ENCODE assay signal across 8 cellular contexts in genomic region chr2:86584164-86584913, GRCh38. TPM values are rescaled to one million over a fixed set of nuclear protein-coding genes. Genes with fewer than 3 reads are reported as not detected.
A peak's percentile ranks its signal among the peaks of the same experiment; 100 is the strongest.
DNase-seq lines count a peak whose midpoint lies in the region; ATAC-seq and TF ChIP-seq lines count a peak whose summit lies in the region.

No MANE protein-coding gene starts in this region.

- no peak overlapping the region for H3K27ac ChIP-seq in lower lobe of right lung

- no peaks in the 10 kb centered on the region for H3K9me3 ChIP-seq in lower lobe of right lung

- DNase-seq in GM12865 (ENCODE audit: low read depth) (peak; percentile 33), lower lobe of right lung (no peak), ureter (ENCODE audit: low spot score) (no peak), NCI-H2029 (lab: John Stamatoyannopoulos, UW) (no peak), iPS-NIHi11 (ENCODE audit: low spot score) (no peak)
- peak; percentile 31 for DNase-seq in activated CD4-positive, alpha-beta memory T cell treated with anti-CD3 and anti-CD28 coated beads for 36 hours
- no peak for DNase-seq in stimulated activated CD4-positive, alpha-beta T cell treated with anti-CD3 and anti-CD28 coated beads, Interleukin-12 subunit alpha, Interleukin-12 subunit beta, amount 100 ng/mL, for 4 hours

- peaks cover 6% of the 10 kb centered on the region for H3K4me1 ChIP-seq in lower lobe of right lung

- H3K4me3 ChIP-seq in GM12865 (ENCODE audit: low read depth, low read length) (no peak overlapping the region), lower lobe of right lung (no peak overlapping the region)

- H3K36me3 Mint-ChIP-seq in activated CD4-positive, alpha-beta memory T cell treated with anti-CD3 and anti-CD28 coated beads for 36 hours = no peaks in the 10 kb centered on the region

- H3K27me3 Mint-ChIP-seq in activated CD4-positive, alpha-beta memory T cell treated with anti-CD3 and anti-CD28 coated beads for 36 hours = no peaks in the 10 kb centered on the region

- no peaks in the 10 kb centered on the region for H3K27me3 ChIP-seq in lower lobe of right lung (ENCODE audit: low read depth)

- H3K36me3 ChIP-seq in lower lobe of right lung = no peaks in the 10 kb centered on the region

- intact Hi-C loops in activated CD4-positive, alpha-beta memory T cell treated with anti-CD3 and anti-CD28 coated beads for 36 hours (cut with micrococcal nuclease) = loop anchor here (1.0 to 5.0 kb wide), 4 partner anchors 22 to 142 kb away; partner anchors contain the start of genes CHMP3, KDM3A and RNF103
- intact Hi-C loops in lower lobe of right lung (cut with DNase I) = no loop called here

- peaks cover 17% of the 10 kb centered on the region for H3K4me1 Mint-ChIP-seq in activated CD4-positive, alpha-beta memory T cell treated with anti-CD3 and anti-CD28 coated beads for 36 hours (ENCODE audit: low read depth)

- CTCF ChIA-PET in activated CD4-positive, alpha-beta memory T cell treated with anti-CD3 and anti-CD28 coated beads for 36 hours (lab: Charles Lee) = interaction anchor here (0.8 to 1.0 kb wide), 2 partner anchors 35 to 66 kb away, joined by 3 read pairs; no protein-coding TSS in a partner anchor

- H3K27ac Mint-ChIP-seq in activated CD4-positive, alpha-beta memory T cell treated with anti-CD3 and anti-CD28 coated beads for 36 hours = peak overlapping the region; percentile 88

- POLR2A ChIA-PET in activated CD4-positive, alpha-beta memory T cell treated with anti-CD3 and anti-CD28 coated beads for 36 hours (lab: Charles Lee) = interaction anchor here (0.6 to 1.4 kb wide), 4 partner anchors 23 to 144 kb away, joined by 3 to 6 read pairs (median 5); partner anchors contain the start of gene KDM3A

- ATAC-seq in HG02852 (IDR thresholded peaks at IDR 0.05; ENCODE audit: unreplicated experiment) = peak; percentile 60
- peak; percentile 41 to 47 for ATAC-seq in lower lobe of right lung

- TF ChIP-seq CTCF in GM12865 (IDR thresholded peaks at IDR 0.05; ENCODE audit: insufficient read depth, low read depth, low read length, missing control alignments) = no peak
- no peak for TF ChIP-seq CTCF in lower lobe of right lung (IDR thresholded peaks at IDR 0.05)

- no peak overlapping the region for H3K4me3 Mint-ChIP-seq in activated CD4-positive, alpha-beta memory T cell treated with anti-CD3 and anti-CD28 coated beads for 36 hours

- H3K9me3 Mint-ChIP-seq in activated CD4-positive, alpha-beta memory T cell treated with anti-CD3 and anti-CD28 coated beads for 36 hours = no peaks in the 10 kb centered on the region

RNA-seq across cellular contexts. Expression of gene CHMP3, which starts 21.1 kb away (rescaled TPM):
- 10 to 100 TPM; 36.5 to 38.6 TPM for total RNA-seq in activated CD4-positive, alpha-beta memory T cell treated with anti-CD3 and anti-CD28 coated beads for 36 hours
- total RNA-seq in lower lobe of right lung (140 TPM), ureter (157 TPM)

RNA-seq across cellular contexts. Expression of gene RNF103, which starts 39.3 kb away (rescaled TPM):
- total RNA-seq in activated CD4-positive, alpha-beta memory T cell treated with anti-CD3 and anti-CD28 coated beads for 36 hours = 10 to 100 TPM; 12.3 to 13.1 TPM
- 23.3 TPM for total RNA-seq in lower lobe of right lung
- total RNA-seq in ureter = 27.6 TPM

Comparison
In these comparisons a context has a peak if more than half of its experiments do, and no peak if none do; other contexts are left out.
1. DNase-seq: peak in GM12865 (single experiment) and activated CD4-positive, alpha-beta memory T cell treated with anti-CD3 and anti-CD28 coated beads for 36 hours (single experiment); none in lower lobe of right lung (single experiment), ureter (single experiment), NCI-H2029 (single experiment), iPS-NIHi11 (single experiment) and stimulated activated CD4-positive, alpha-beta T cell treated with anti-CD3 and anti-CD28 coated beads, Interleukin-12 subunit alpha, Interleukin-12 subunit beta, amount 100 ng/mL, for 4 hours (single experiment).